30 cellular contexts compared by ENCODE assay signal in genomic region chr1:231750818-231751623, GRCh38.
DNase-seq lines count a peak whose midpoint lies in the region; ATAC-seq and TF ChIP-seq lines count a peak whose summit lies in the region.
"Had no signal": no experiment of that assay in that cellular context is flagged by ENCODE, and none has a peak within 500 bp of the region (broad histone marks: within the 10 kb centered on the region; RNA-seq: fewer than 3 reads in every experiment).

No MANE protein-coding gene starts in this region.

- intact Hi-C loops in upper lobe of right lung (cut with DNase I) = no loop called here

- peaks cover 7% of the 10 kb centered on the region for H3K9me3 ChIP-seq in upper lobe of right lung
- H3K9me3 ChIP-seq: thyroid gland had no signal

- no peaks in the 10 kb centered on the region for H3K27me3 ChIP-seq in HL-60 (ENCODE audit: insufficient read depth, poor library complexity, severe bottlenecking)
- H3K27me3 ChIP-seq in upper lobe of right lung = no peaks in the 10 kb centered on the region
- H3K27me3 ChIP-seq: BLaER1, left lung, thyroid gland, vagina had no signal

- H3K27ac ChIP-seq in HL-60 (replicated peaks) = peak overlapping the region; percentile 47
- no peak overlapping the region for H3K27ac ChIP-seq in upper lobe of right lung
- H3K27ac ChIP-seq: BLaER1, thyroid gland, vagina had no signal

- no peak for TF ChIP-seq CTCF in HL-60 (IDR thresholded peaks at IDR 0.05; ENCODE audit: insufficient read depth, low read length)
- TF ChIP-seq CTCF in upper lobe of right lung (IDR thresholded peaks at IDR 0.05) = no peak

- DNase-seq in HL-60 (ENCODE audit: low read depth in 1 of 2, low spot score in 1 of 2) = peak; percentile 67 to 77
- DNase-seq in NOMO-1 treated with DMSO at 0.1 percent for 48 hours (lab: John Stamatoyannopoulos, UW; ENCODE audit: unreplicated experiment) = peak; percentile 89
- DNase-seq in amniotic epithelial cell (ENCODE audit: low read depth) = peak; percentile 13
- DNase-seq in upper lobe of right lung = no peak
- no peak for DNase-seq in NCI-H82 (lab: John Stamatoyannopoulos, UW)
- no peak for DNase-seq in stimulated activated naive CD8-positive, alpha-beta T cell treated with anti-CD3 and anti-CD28 coated beads, Interleukin-15, Interleukin-2, amounts not matched to agents 100 U/mL and 50 U/mL, for 24 hours
- DNase-seq: activated CD4-positive, alpha-beta T cell treated with anti-CD3 and anti-CD28 coated beads, Interleukin-2, amount 50 U/mL, for 4 hours; activated CD8-positive, alpha-beta memory T cell treated with anti-CD3 and anti-CD28 coated beads, Interleukin-2, amount 10 ng/mL, durations not matched to agents 7 days and 5 days; activated gamma-delta T cell treated with Interleukin-2 at 50 U/mL for 16 hours; activated T-cell treated with anti-CD3 and anti-CD28 coated beads, Interleukin-2, amount 50 U/mL, for 4 hours; central memory CD4-positive, alpha-beta T cell; COR-L47; cortex of kidney; DMS53; effector memory CD4-positive, alpha-beta T cell; erythroblast; left lung; mesenchymal stem cell; NCI-H1417; NCI-H2081; NCI-H526 treated with DMSO at 0.1 percent for 48 hours; posterior cingulate gyrus; right cardiac atrium; stimulated activated CD8-positive, alpha-beta memory T cell treated with anti-CD3 and anti-CD28 coated beads, Interleukin-4, amount 100 ng/mL, for 48 hours; thyroid gland had no signal

- no peaks in the 10 kb centered on the region for H3K4me1 ChIP-seq in upper lobe of right lung
- H3K4me1 ChIP-seq: BLaER1, thyroid gland, vagina had no signal

- ATAC-seq in upper lobe of right lung = peak; percentile 10
- no peak for ATAC-seq in GM18519 (IDR thresholded peaks at IDR 0.05; ENCODE audit: low FRiP score, unreplicated experiment)
- ATAC-seq in stimulated activated naive CD8-positive, alpha-beta T cell treated with anti-CD3 and anti-CD28 coated beads, Interleukin-15, Interleukin-2, amounts not matched to agents 100 U/mL and 50 U/mL, for 24 hours = no peak
- ATAC-seq: activated CD4-positive, CD25-positive, alpha-beta regulatory T cell treated with anti-CD3 and anti-CD28 coated beads, Interleukin-2, amount 50 U/mL, for 24 hours; activated CD8-positive, alpha-beta memory T cell treated with anti-CD3 and anti-CD28 coated beads, Interleukin-2, amount 10 ng/mL, durations not matched to agents 7 days and 5 days; activated T-cell treated with anti-CD3 and anti-CD28 coated beads, Interleukin-2, amount 50 U/mL, for 4 hours; HCT116; left lung; right cardiac atrium had no signal

- H3K36me3 ChIP-seq in upper lobe of right lung = no peaks in the 10 kb centered on the region
- H3K36me3 ChIP-seq: thyroid gland had no signal

- H3K4me3 ChIP-seq in HL-60 (replicated peaks; ENCODE audit: insufficient read depth, low read length) (no peak overlapping the region), upper lobe of right lung (no peak overlapping the region)
- H3K4me3 ChIP-seq: BLaER1, left lung, thyroid gland, vagina had no signal

Comparison
In these comparisons a context has a peak if more than half of its experiments do, and no peak if none do; other contexts are left out.
1. DNase-seq: peak in HL-60 (2 of 2), NOMO-1 treated with DMSO at 0.1 percent for 48 hours (single experiment) and amniotic epithelial cell (single experiment); none in upper lobe of right lung (single experiment), NCI-H82 (single experiment) and stimulated activated naive CD8-positive, alpha-beta T cell treated with anti-CD3 and anti-CD28 coated beads, Interleukin-15, Interleukin-2, amounts not matched to agents 100 U/mL and 50 U/mL, for 24 hours (single experiment).